Comparison of ENCODE assay signal across 1 cellular context in genomic region chr10:46019541-46020343, GRCh38.
TF ChIP-seq lines count a peak whose summit lies in the region.

No MANE protein-coding gene starts in this region.

TF ChIP-seq in IMR-90, 13 proteins besides CTCF, POLR2A, EP300 and RAD21:
- TF ChIP-seq CEBPB (IDR thresholded peaks at IDR 0.05; ENCODE audit: low read depth, low read length) (peak; percentile 46), ELK1 (IDR thresholded peaks at IDR 0.05; ENCODE audit: borderline replicate concordance, low read depth, low read length) (no peak)
